1 cellular context compared by ENCODE assay signal in genomic region chr20:33071198-33071597, GRCh38.
TF ChIP-seq lines count a peak whose summit lies in the region.

No MANE protein-coding gene starts in this region.

TF ChIP-seq in HEK293, 187 proteins besides CTCF, POLR2A, EP300 and RAD21 (continued from another document):
- peak; percentile 91 for TF ChIP-seq KLF17 (tag by site-specific recombination; IDR thresholded peaks at IDR 0.05)
- TF ChIP-seq ZSCAN16 (tag by site-specific recombination; IDR thresholded peaks at IDR 0.05): no peak
- no peak for TF ChIP-seq ZNF48 (tag by site-specific recombination; IDR thresholded peaks at IDR 0.05)
- no peak for TF ChIP-seq MEIS1 (CRISPR knock-in tag; IDR thresholded peaks at IDR 0.05; ENCODE audit: borderline replicate concordance)
- no peak for TF ChIP-seq ZNF501 (tag by site-specific recombination; IDR thresholded peaks at IDR 0.05)
- no peak for TF ChIP-seq INSM2 (tag by site-specific recombination; IDR thresholded peaks at IDR 0.05)
- no peak for TF ChIP-seq ZNF391 (tag by site-specific recombination; IDR thresholded peaks at IDR 0.05; ENCODE audit: borderline replicate concordance, low read depth)
- no peak for TF ChIP-seq HOXA7 (CRISPR knock-in tag; IDR thresholded peaks at IDR 0.05; ENCODE audit: borderline replicate concordance)
- no peak for TF ChIP-seq ZNF18 (tag by site-specific recombination; IDR thresholded peaks at IDR 0.05)
- 0 out of 2 replicates have a peak, but pooled peaks have one; percentile 18 for TF ChIP-seq ZFHX2 (tag by site-specific recombination; conservative IDR thresholded peaks at IDR 0.05)
- peak; percentile 77 for TF ChIP-seq KLF1 (tag by site-specific recombination; IDR thresholded peaks at IDR 0.05)
- no peak for TF ChIP-seq ZNF114 (tag by site-specific recombination; IDR thresholded peaks at IDR 0.05)
- no peak for TF ChIP-seq SCRT2 (tag by site-specific recombination; IDR thresholded peaks at IDR 0.05)
- no peak for TF ChIP-seq KLF8 (tag by site-specific recombination; IDR thresholded peaks at IDR 0.05)
- no peak for TF ChIP-seq ZBTB26 (tag by site-specific recombination; optimal IDR thresholded peaks at IDR 0.05)
- TF ChIP-seq ZNF670 (tag by site-specific recombination; IDR thresholded peaks at IDR 0.05; ENCODE audit: low read depth): no peak
TF ChIP-seq in HEK293: peak in this region for 4.
